In the genomic region with DNA sequence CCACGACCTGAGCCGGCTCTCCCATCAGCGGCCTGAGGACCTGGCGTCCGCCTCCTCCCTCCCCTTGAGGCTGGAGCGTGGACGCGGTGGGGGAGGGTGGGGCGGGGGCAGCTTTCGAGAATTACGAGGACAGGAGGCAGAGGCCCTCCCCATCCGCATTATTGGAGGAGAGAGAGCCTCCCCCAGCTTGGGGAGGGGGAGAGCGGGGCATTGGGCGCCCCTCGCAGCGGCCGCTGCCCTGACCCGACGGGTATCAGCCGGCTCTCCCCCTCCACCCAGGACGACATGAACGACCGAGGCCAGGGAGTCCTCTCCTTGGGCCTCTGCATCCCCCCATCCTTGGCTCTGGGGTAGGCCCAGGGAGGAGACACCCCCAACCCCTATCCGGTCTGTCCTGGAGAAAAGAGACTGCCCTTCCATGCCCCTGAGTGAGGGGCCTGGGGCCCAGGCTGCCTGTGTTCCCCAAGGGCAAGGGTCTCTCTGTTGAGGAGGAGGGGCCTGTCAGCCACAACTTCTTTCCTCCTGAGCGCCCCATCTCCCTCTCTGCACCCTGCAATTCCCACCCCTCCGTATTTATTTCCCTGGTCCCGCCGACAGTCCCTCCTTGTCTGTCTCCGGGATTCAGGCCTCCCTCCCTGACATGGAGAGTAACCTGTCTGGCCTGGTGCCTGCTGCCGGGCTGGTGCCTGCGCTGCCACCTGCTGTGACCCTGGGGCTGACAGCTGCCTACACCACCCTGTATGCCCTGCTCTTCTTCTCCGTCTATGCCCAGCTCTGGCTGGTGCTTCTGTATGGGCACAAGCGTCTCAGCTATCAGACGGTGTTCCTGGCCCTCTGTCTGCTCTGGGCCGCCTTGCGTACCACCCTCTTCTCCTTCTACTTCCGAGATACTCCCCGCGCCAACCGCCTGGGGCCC, we compare ENCODE assay signal across 6 cellular contexts. TPM values are rescaled to one million over a fixed set of nuclear protein-coding genes. Genes with fewer than 3 reads are reported as not detected.
DNase-seq lines count a peak whose midpoint lies in the region; ATAC-seq and TF ChIP-seq lines count a peak whose summit lies in the region.

No MANE protein-coding gene starts in this region.

- peaks cover 0 to 12% (median 6%) of the 10 kb centered on the region in 4 donors for H3K4me1 ChIP-seq in right lobe of liver

- peaks cover 25% of the 10 kb centered on the region for H3K4me1 Mint-ChIP-seq in stimulated activated naive CD8-positive, alpha-beta T cell treated with anti-CD3 and anti-CD28 coated beads, Interleukin-15, Interleukin-2, amounts not matched to agents 100 ng/mL and 50 ng/mL, for 24 hours (ENCODE audit: low read depth)
- H3K4me1 Mint-ChIP-seq in activated CD8-positive, alpha-beta T cell treated with anti-CD3 and anti-CD28 coated beads for 36 hours (ENCODE audit: low read depth): peaks cover 18% of the 10 kb centered on the region

- H3K9me3 ChIP-seq in right lobe of liver: no peaks in the 10 kb centered on the region

- H3K27ac Mint-ChIP-seq in stimulated activated naive CD8-positive, alpha-beta T cell treated with anti-CD3 and anti-CD28 coated beads, Interleukin-15, Interleukin-2, amounts not matched to agents 100 ng/mL and 50 ng/mL, for 24 hours: peak overlapping the region; percentile 34
- peak overlapping the region; percentile 55 for H3K27ac Mint-ChIP-seq in activated CD8-positive, alpha-beta T cell treated with anti-CD3 and anti-CD28 coated beads for 36 hours

- no peaks in the 10 kb centered on the region for H3K9me3 Mint-ChIP-seq in stimulated activated naive CD8-positive, alpha-beta T cell treated with anti-CD3 and anti-CD28 coated beads, Interleukin-15, Interleukin-2, amounts not matched to agents 100 ng/mL and 50 ng/mL, for 24 hours
- H3K9me3 Mint-ChIP-seq in activated CD8-positive, alpha-beta T cell treated with anti-CD3 and anti-CD28 coated beads for 36 hours: no peaks in the 10 kb centered on the region

- no peaks in the 10 kb centered on the region for H3K27me3 ChIP-seq in right lobe of liver

- 33% methylated on average over 21 of the region's 40 CpGs for WGBS in right lobe of liver (ENCODE audit: insufficient coverage, low coverage, low lambda C conversion rate, missing lambda C conversion rate)

- peaks cover 8% of the 10 kb centered on the region for H3K27me3 Mint-ChIP-seq in stimulated activated naive CD8-positive, alpha-beta T cell treated with anti-CD3 and anti-CD28 coated beads, Interleukin-15, Interleukin-2, amounts not matched to agents 100 ng/mL and 50 ng/mL, for 24 hours
- H3K27me3 Mint-ChIP-seq in activated CD8-positive, alpha-beta T cell treated with anti-CD3 and anti-CD28 coated beads for 36 hours: peaks cover 9% of the 10 kb centered on the region

- H3K4me3 Mint-ChIP-seq in stimulated activated naive CD8-positive, alpha-beta T cell treated with anti-CD3 and anti-CD28 coated beads, Interleukin-15, Interleukin-2, amounts not matched to agents 100 ng/mL and 50 ng/mL, for 24 hours: peak overlapping the region; percentile 77
- peak overlapping the region; percentile 80 for H3K4me3 Mint-ChIP-seq in activated CD8-positive, alpha-beta T cell treated with anti-CD3 and anti-CD28 coated beads for 36 hours

- CTCF ChIA-PET in activated CD8-positive, alpha-beta T cell treated with anti-CD3 and anti-CD28 coated beads for 36 hours (lab: Charles Lee): interaction anchor here (1.7 to 8.1 kb wide), 2 partner anchors 14 to 17 kb away, joined by 5 to 77 read pairs; partner anchors contain the start of genes CATSPERZ and ESRRA

- H3K27ac ChIP-seq in right lobe of liver: peak overlapping the region; percentile 68 to 95 (median 83)

- no peak for ATAC-seq in stimulated activated naive CD8-positive, alpha-beta T cell treated with anti-CD3 and anti-CD28 coated beads, Interleukin-15, Interleukin-2, amounts not matched to agents 100 U/mL and 50 U/mL, for 24 hours
- no peak for ATAC-seq in activated CD8-positive, alpha-beta T cell treated with anti-CD3 and anti-CD28 coated beads for 36 hours
- ATAC-seq in right lobe of liver: peak in 3 of 4 donors; percentile 19 to 40 (median 35)
- no peak for ATAC-seq in GM21529 (IDR thresholded peaks at IDR 0.05; ENCODE audit: unreplicated experiment)

- POLR2A ChIA-PET in activated CD8-positive, alpha-beta T cell treated with anti-CD3 and anti-CD28 coated beads for 36 hours (lab: Charles Lee): interaction anchor here (1.7 to 4.7 kb wide), 3 partner anchors 9 to 19 kb away, joined by 6 to 47 read pairs (median 6); partner anchors contain the start of gene ESRRA

- peak overlapping the region; percentile 65 to 96 (median 93) for H3K4me3 ChIP-seq in right lobe of liver

- intact Hi-C loops in activated CD8-positive, alpha-beta T cell treated with anti-CD3 and anti-CD28 coated beads for 36 hours (cut with micrococcal nuclease): no loop called here
- intact Hi-C loops in right lobe of liver (cut with DNase I): no loop called here

- no peaks in the 10 kb centered on the region for H3K36me3 ChIP-seq in right lobe of liver

- no peak for DNase-seq in stimulated activated naive CD8-positive, alpha-beta T cell treated with anti-CD3 and anti-CD28 coated beads, Interleukin-15, Interleukin-2, amounts not matched to agents 100 U/mL and 50 U/mL, for 24 hours
- DNase-seq in activated CD8-positive, alpha-beta T cell treated with anti-CD3 and anti-CD28 coated beads for 36 hours: peak; percentile 49
- DNase-seq in right lobe of liver: peak; percentile 74 to 80 (median 80)
- no peak for DNase-seq in hepatic stellate cell (ENCODE audit: low spot score)

- TF ChIP-seq CTCF in activated CD8-positive, alpha-beta T cell treated with anti-CD3 and anti-CD28 coated beads for 36 hours (IDR thresholded peaks at IDR 0.05): peak; percentile 17
- peak in 1 of 4 donors; percentile 20 for TF ChIP-seq CTCF in right lobe of liver (IDR thresholded peaks at IDR 0.05)

- TF ChIP-seq POLR2A in right lobe of liver (IDR thresholded peaks at IDR 0.05): no peak

- no peaks in the 10 kb centered on the region for H3K36me3 Mint-ChIP-seq in stimulated activated naive CD8-positive, alpha-beta T cell treated with anti-CD3 and anti-CD28 coated beads, Interleukin-15, Interleukin-2, amounts not matched to agents 100 ng/mL and 50 ng/mL, for 24 hours (ENCODE audit: low read depth)
- peaks cover 6% of the 10 kb centered on the region for H3K36me3 Mint-ChIP-seq in activated CD8-positive, alpha-beta T cell treated with anti-CD3 and anti-CD28 coated beads for 36 hours (ENCODE audit: low read depth)

RNA-seq across cellular contexts. Expression of gene GPR137, which starts 0.5 kb away (rescaled TPM):
- total RNA-seq in activated CD8-positive, alpha-beta T cell treated with anti-CD3 and anti-CD28 coated beads for 36 hours: 10 to 100 TPM; 23.7 to 28.5 TPM
- total RNA-seq in right lobe of liver: 10 to 100 TPM; 13.0 to 21.9 (median 17.8) TPM

RNA-seq across cellular contexts. Expression of gene BAD, which starts 1.7 kb away (rescaled TPM):
- total RNA-seq in activated CD8-positive, alpha-beta T cell treated with anti-CD3 and anti-CD28 coated beads for 36 hours: 10 to 100 TPM; 17.2 to 17.7 TPM
- total RNA-seq in right lobe of liver: 10 to 100 TPM; 22.0 to 53.8 (median 26.0) TPM

RNA-seq across cellular contexts. Expression of gene KCNK4, which starts 5.0 kb away (rescaled TPM):
- total RNA-seq in activated CD8-positive, alpha-beta T cell treated with anti-CD3 and anti-CD28 coated beads for 36 hours: under 1 TPM in 1 of 2 experiments, not detected in 1; 0.23 TPM
- not detected for total RNA-seq in right lobe of liver

RNA-seq across cellular contexts. Expression of gene CATSPERZ, which starts 14.0 kb away (rescaled TPM):
- under 1 TPM in 1 of 2 experiments, not detected in 1; 0.52 TPM for total RNA-seq in activated CD8-positive, alpha-beta T cell treated with anti-CD3 and anti-CD28 coated beads for 36 hours
- total RNA-seq in right lobe of liver: not detected

RNA-seq across cellular contexts. Expression of gene ESRRA, which starts 19.2 kb away (rescaled TPM):
- total RNA-seq in activated CD8-positive, alpha-beta T cell treated with anti-CD3 and anti-CD28 coated beads for 36 hours: 10 to 100 TPM; 37.5 to 42.4 TPM
- 10 to 100 TPM; 28.5 to 82.6 (median 47.7) TPM for total RNA-seq in right lobe of liver

Comparison
In these comparisons a context has a peak if more than half of its experiments do, and no peak if none do; other contexts are left out.
1. ATAC-seq: peak in right lobe of liver (3 of 4); none in stimulated activated naive CD8-positive, alpha-beta T cell treated with anti-CD3 and anti-CD28 coated beads, Interleukin-15, Interleukin-2, amounts not matched to agents 100 U/mL and 50 U/mL, for 24 hours (single experiment), activated CD8-positive, alpha-beta T cell treated with anti-CD3 and anti-CD28 coated beads for 36 hours (single experiment) and GM21529 (single experiment).
2. DNase-seq: peak in activated CD8-positive, alpha-beta T cell treated with anti-CD3 and anti-CD28 coated beads for 36 hours (single experiment) and right lobe of liver (3 of 3); none in stimulated activated naive CD8-positive, alpha-beta T cell treated with anti-CD3 and anti-CD28 coated beads, Interleukin-15, Interleukin-2, amounts not matched to agents 100 U/mL and 50 U/mL, for 24 hours (single experiment) and hepatic stellate cell (single experiment).